Comparison of ENCODE assay signal across 2 cellular contexts in the genomic region with DNA sequence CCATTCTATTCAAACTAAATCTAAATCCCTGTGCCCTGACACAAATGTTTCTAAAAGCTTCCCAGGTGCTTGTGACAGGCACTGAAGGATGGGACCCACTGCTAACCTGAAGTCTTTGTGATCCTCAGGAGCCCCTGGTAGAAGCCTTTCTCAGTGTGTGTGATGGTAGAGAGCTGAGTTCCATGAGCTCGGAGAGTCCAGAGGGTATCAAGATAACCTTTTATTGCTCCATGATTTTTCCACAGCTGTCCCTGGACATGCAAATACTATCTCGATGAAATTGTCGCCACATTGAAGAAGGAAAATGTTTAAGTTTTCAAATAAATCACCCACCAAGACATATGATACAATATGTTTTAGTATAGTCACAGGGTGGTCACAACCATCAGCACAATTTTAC.
TF ChIP-seq lines count a peak whose summit lies in the region.

No MANE protein-coding gene starts in this region.

TF ChIP-seq in liver, 16 proteins besides CTCF, POLR2A, EP300 and RAD21:
- TF ChIP-seq, protein P1, sequence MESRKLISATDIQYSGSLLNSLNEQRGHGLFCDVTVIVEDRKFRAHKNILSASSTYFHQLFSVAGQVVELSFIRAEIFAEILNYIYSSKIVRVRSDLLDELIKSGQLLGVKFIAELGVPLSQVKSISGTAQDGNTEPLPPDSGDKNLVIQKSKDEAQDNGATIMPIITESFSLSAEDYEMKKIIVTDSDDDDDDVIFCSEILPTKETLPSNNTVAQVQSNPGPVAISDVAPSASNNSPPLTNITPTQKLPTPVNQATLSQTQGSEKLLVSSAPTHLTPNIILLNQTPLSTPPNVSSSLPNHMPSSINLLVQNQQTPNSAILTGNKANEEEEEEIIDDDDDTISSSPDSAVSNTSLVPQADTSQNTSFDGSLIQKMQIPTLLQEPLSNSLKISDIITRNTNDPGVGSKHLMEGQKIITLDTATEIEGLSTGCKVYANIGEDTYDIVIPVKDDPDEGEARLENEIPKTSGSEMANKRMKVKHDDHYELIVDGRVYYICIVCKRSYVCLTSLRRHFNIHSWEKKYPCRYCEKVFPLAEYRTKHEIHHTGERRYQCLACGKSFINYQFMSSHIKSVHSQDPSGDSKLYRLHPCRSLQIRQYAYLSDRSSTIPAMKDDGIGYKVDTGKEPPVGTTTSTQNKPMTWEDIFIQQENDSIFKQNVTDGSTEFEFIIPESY (IDR thresholded peaks at IDR 0.05), result no peak
- TF ChIP-seq JUND (IDR thresholded peaks at IDR 0.05) (no peak), HNF4A (conservative IDR thresholded peaks at IDR 0.05) (peak; percentile 36 to 63)

TF ChIP-seq in HepG2, 621 proteins besides CTCF, POLR2A, EP300 and RAD21 (continued from another document):
- TF ChIP-seq KDM6A (CRISPR knock-in tag; IDR thresholded peaks at IDR 0.05; ENCODE audit: low read depth), result no peak
- TF ChIP-seq, protein P2, sequence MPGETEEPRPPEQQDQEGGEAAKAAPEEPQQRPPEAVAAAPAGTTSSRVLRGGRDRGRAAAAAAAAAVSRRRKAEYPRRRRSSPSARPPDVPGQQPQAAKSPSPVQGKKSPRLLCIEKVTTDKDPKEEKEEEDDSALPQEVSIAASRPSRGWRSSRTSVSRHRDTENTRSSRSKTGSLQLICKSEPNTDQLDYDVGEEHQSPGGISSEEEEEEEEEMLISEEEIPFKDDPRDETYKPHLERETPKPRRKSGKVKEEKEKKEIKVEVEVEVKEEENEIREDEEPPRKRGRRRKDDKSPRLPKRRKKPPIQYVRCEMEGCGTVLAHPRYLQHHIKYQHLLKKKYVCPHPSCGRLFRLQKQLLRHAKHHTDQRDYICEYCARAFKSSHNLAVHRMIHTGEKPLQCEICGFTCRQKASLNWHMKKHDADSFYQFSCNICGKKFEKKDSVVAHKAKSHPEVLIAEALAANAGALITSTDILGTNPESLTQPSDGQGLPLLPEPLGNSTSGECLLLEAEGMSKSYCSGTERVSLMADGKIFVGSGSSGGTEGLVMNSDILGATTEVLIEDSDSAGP (CRISPR knock-in tag; IDR thresholded peaks at IDR 0.05; ENCODE audit: borderline replicate concordance), result no peak
- TF ChIP-seq, protein P3, sequence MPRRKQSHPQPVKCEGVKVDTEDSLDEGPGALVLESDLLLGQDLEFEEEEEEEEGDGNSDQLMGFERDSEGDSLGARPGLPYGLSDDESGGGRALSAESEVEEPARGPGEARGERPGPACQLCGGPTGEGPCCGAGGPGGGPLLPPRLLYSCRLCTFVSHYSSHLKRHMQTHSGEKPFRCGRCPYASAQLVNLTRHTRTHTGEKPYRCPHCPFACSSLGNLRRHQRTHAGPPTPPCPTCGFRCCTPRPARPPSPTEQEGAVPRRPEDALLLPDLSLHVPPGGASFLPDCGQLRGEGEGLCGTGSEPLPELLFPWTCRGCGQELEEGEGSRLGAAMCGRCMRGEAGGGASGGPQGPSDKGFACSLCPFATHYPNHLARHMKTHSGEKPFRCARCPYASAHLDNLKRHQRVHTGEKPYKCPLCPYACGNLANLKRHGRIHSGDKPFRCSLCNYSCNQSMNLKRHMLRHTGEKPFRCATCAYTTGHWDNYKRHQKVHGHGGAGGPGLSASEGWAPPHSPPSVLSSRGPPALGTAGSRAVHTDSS (CRISPR knock-in tag; conservative IDR thresholded peaks at IDR 0.05), result no peak
- TF ChIP-seq, protein P4, sequence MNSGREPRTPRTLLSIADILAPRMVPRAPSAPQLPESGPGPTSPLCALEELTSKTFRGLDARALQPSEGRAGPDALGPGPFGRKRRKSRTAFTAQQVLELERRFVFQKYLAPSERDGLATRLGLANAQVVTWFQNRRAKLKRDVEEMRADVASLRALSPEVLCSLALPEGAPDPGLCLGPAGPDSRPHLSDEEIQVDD (CRISPR knock-in tag; IDR thresholded peaks at IDR 0.05; ENCODE audit: borderline replicate concordance), result no peak
- TF ChIP-seq ZNF773 (CRISPR knock-in tag; IDR thresholded peaks at IDR 0.05; ENCODE audit: borderline replicate concordance), result no peak
- no peak for TF ChIP-seq ZNF567 (CRISPR knock-in tag; IDR thresholded peaks at IDR 0.05; ENCODE audit: borderline replicate concordance)
- no peak for TF ChIP-seq REL (CRISPR knock-in tag; conservative IDR thresholded peaks at IDR 0.05)
- TF ChIP-seq ZNF44 (CRISPR knock-in tag; IDR thresholded peaks at IDR 0.05), result no peak
